In the genomic region with DNA sequence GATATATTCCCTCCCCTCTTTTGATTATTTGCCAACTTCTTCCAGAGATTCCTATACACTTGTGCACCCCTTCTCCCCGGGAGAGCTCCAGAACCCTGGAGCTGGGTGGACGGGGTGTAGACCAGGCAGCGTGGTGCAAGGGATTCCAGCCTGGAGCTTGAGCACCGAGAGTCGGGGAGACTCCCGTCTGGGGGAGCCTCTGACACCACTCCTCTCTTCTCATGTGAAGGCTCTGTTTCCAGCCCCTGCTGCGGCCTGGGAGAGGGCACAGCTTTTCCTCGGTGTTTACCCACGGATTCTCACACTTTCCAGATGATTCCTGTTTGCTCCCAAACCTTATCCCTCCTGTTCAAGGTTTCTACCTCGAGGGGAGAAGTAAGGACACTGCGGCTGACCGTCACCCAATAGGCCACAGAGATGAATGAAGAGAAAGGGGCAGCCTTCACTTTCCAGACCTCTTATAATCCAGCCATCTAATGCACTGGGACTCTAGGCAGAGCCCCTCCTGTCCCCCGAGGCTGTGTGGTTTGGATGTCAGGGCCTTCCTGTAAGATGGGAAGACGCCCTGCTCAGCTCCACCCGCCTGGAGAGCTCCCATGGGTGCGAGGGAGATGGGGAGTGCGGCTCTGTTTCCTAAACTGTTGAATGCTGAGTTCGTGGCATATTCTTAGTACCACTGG, we compare ENCODE assay signal across 1 cellular context.
TF ChIP-seq lines count a peak whose summit lies in the region.

No MANE protein-coding gene starts in this region.

TF ChIP-seq in GM23338, 12 proteins besides CTCF, POLR2A, EP300 and RAD21 (continued from another document):
- TF ChIP-seq, protein P1, sequence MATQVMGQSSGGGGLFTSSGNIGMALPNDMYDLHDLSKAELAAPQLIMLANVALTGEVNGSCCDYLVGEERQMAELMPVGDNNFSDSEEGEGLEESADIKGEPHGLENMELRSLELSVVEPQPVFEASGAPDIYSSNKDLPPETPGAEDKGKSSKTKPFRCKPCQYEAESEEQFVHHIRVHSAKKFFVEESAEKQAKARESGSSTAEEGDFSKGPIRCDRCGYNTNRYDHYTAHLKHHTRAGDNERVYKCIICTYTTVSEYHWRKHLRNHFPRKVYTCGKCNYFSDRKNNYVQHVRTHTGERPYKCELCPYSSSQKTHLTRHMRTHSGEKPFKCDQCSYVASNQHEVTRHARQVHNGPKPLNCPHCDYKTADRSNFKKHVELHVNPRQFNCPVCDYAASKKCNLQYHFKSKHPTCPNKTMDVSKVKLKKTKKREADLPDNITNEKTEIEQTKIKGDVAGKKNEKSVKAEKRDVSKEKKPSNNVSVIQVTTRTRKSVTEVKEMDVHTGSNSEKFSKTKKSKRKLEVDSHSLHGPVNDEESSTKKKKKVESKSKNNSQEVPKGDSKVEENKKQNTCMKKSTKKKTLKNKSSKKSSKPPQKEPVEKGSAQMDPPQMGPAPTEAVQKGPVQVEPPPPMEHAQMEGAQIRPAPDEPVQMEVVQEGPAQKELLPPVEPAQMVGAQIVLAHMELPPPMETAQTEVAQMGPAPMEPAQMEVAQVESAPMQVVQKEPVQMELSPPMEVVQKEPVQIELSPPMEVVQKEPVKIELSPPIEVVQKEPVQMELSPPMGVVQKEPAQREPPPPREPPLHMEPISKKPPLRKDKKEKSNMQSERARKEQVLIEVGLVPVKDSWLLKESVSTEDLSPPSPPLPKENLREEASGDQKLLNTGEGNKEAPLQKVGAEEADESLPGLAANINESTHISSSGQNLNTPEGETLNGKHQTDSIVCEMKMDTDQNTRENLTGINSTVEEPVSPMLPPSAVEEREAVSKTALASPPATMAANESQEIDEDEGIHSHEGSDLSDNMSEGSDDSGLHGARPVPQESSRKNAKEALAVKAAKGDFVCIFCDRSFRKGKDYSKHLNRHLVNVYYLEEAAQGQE (IDR thresholded peaks at IDR 0.05; ENCODE audit: unreplicated experiment), result no peak
